Comparison of ENCODE assay signal across 1 cellular context in the genomic region with DNA sequence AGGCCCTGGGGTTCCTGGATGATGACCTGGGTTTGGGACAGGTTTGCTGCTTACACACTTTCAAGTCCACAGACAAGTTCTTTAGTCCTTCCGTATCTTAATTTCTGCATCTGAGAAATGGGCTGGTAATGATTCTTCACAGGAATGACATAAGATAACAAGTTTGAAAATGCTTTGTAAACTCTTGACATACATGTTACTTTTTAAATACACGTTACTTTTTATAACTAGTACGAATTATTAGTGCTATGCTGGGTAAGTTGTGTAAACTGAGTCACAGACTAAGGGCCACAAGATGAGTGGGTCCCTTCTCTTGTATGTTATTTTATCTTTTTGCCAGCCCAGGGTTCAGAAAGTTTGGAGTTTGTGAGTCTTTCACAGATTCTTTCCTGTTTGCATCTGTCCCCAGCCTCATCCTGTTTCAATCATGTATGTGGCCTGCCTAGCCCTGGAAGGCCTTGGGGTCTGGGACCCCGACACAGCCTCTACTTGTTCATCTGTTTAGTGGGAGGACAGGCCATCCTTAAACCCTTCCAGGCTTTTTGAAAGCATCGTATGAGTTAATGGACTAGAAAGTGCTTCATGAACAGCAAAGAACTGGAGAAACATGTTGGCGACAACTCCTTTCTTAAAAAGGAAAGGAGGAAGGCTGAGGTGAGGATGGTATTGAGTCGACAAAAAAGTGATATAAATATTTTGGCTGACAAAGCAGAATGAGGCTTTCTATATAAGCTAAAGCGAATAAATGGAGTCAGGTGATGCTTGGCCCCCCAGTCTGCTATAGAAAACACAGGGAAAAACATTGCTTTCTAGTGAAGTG.
A peak's percentile ranks its signal among the peaks of the same experiment; 100 is the strongest.
TF ChIP-seq lines count a peak whose summit lies in the region.

No MANE protein-coding gene starts in this region.

TF ChIP-seq in HEK293, 187 proteins besides CTCF, POLR2A, EP300 and RAD21 (continued from another document):
- TF ChIP-seq, protein P1, sequence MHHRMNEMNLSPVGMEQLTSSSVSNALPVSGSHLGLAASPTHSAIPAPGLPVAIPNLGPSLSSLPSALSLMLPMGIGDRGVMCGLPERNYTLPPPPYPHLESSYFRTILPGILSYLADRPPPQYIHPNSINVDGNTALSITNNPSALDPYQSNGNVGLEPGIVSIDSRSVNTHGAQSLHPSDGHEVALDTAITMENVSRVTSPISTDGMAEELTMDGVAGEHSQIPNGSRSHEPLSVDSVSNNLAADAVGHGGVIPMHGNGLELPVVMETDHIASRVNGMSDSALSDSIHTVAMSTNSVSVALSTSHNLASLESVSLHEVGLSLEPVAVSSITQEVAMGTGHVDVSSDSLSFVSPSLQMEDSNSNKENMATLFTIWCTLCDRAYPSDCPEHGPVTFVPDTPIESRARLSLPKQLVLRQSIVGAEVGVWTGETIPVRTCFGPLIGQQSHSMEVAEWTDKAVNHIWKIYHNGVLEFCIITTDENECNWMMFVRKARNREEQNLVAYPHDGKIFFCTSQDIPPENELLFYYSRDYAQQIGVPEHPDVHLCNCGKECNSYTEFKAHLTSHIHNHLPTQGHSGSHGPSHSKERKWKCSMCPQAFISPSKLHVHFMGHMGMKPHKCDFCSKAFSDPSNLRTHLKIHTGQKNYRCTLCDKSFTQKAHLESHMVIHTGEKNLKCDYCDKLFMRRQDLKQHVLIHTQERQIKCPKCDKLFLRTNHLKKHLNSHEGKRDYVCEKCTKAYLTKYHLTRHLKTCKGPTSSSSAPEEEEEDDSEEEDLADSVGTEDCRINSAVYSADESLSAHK (tag by site-specific recombination; IDR thresholded peaks at IDR 0.05) = no peak
- TF ChIP-seq PRDM1 (tag by site-specific recombination; IDR thresholded peaks at IDR 0.05) (peak; percentile 9; the same call in 1 of the 2 replicates), KLF17 (tag by site-specific recombination; IDR thresholded peaks at IDR 0.05) (no peak), ZNF202 (tag by site-specific recombination; IDR thresholded peaks at IDR 0.05; ENCODE audit: borderline replicate concordance) (no peak), SALL2 (tag by site-specific recombination; IDR thresholded peaks at IDR 0.05; ENCODE audit: borderline replicate concordance) (no peak)
